In the genomic region with DNA sequence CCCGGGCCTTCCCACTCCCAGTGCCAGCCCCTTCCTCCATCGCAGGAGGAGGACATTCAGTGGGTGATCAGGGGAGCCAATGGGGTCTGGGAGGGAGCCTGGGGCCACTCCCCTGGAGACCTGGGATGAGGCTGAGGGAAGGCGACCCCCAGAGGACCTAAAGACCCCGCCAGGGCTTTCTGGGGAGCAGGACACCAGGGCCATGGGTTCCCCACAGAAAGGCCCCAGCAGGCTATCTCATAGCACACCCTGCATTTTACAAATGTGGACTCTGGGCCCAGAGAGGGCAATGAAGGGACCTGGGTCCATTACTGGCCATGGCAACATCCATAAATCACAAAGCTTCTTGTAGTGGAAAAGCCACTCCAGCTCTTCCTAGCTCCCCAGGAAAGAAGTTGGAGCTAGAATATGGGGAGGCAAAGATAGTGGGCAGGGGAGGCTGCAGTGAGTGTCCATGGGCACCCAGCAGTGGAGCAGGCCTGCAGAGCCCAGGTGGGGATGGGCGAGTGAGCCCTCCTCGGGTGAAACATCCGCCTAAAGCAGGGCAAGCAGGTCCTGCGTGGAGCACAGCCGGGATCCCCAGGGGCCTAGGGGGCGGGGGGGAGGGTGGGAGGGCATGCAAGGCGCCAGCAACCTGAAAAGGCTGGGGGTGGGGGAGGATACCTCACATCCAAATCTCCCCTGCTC, we compare ENCODE assay signal across 20 cellular contexts. TPM values are rescaled to one million over a fixed set of nuclear protein-coding genes. Genes with fewer than 3 reads are reported as not detected.
A peak's percentile ranks its signal among the peaks of the same experiment; 100 is the strongest.
DNase-seq lines count a peak whose midpoint lies in the region; ATAC-seq and TF ChIP-seq lines count a peak whose summit lies in the region.
"Had no signal": no experiment of that assay in that cellular context is flagged by ENCODE, and none has a peak within 500 bp of the region (broad histone marks: within the 10 kb centered on the region; RNA-seq: fewer than 3 reads in every experiment).

No MANE protein-coding gene starts in this region.

- H3K27ac Mint-ChIP-seq in natural killer cell treated with Interleukin-12 subunit alpha and Interleukin-12 subunit beta and Interleukin-15 and Interleukin-18, amount 100 ng/mL, for 72 hours = no peak overlapping the region
- H3K27ac Mint-ChIP-seq in natural killer cell (no peak overlapping the region), chondrocyte (ENCODE audit: unreplicated experiment) (no peak overlapping the region)
- H3K27ac Mint-ChIP-seq: B cell; CD4-positive, alpha-beta T cell had no signal

- no peaks in the 10 kb centered on the region for H3K9me3 Mint-ChIP-seq in natural killer cell treated with Interleukin-12 subunit alpha and Interleukin-12 subunit beta and Interleukin-15 and Interleukin-18, amount 100 ng/mL, for 72 hours
- no peaks in the 10 kb centered on the region for H3K9me3 Mint-ChIP-seq in natural killer cell
- H3K9me3 Mint-ChIP-seq in chondrocyte (ENCODE audit: low read depth) = no peaks in the 10 kb centered on the region
- H3K9me3 Mint-ChIP-seq: CD4-positive, alpha-beta T cell had no signal

- TF ChIP-seq CTCF in natural killer cell (IDR thresholded peaks at IDR 0.05) (no peak), chondrocyte (IDR thresholded peaks at IDR 0.05) (no peak)

- intact Hi-C loops in natural killer cell (cut with micrococcal nuclease) = no loop called here
- intact Hi-C loops in posterior vena cava (cut with DNase I) = no loop called here

- peak; percentile 1 for DNase-seq in natural killer cell treated with Interleukin-12 subunit alpha and Interleukin-12 subunit beta and Interleukin-15 and Interleukin-18, amount 100 ng/mL, for 72 hours (ENCODE audit: low spot score)
- DNase-seq in natural killer cell = no peak
- peak; percentile 69 for DNase-seq in chondrocyte (ENCODE audit: low spot score)
- peak; percentile 48 for DNase-seq in posterior vena cava (ENCODE audit: low spot score)
- no peak for DNase-seq in hepatic stellate cell (ENCODE audit: low spot score)
- no peak for DNase-seq in NCI-H2081 (lab: John Stamatoyannopoulos, UW)
- DNase-seq: CD4-positive, alpha-beta T cell; DMS 273 treated with DMSO at 0.1 percent for 48 hours; DND-41; Karpas-422; MV-4-11; NCI-H1105 treated with DMSO at 0.1 percent for 48 hours; NCI-H1694; NCI-H446; NCI-H526 had no signal

- H3K36me3 Mint-ChIP-seq in natural killer cell treated with Interleukin-12 subunit alpha and Interleukin-12 subunit beta and Interleukin-15 and Interleukin-18, amount 100 ng/mL, for 72 hours = no peaks in the 10 kb centered on the region
- H3K36me3 Mint-ChIP-seq in natural killer cell (no peaks in the 10 kb centered on the region), chondrocyte (ENCODE audit: low read depth) (no peaks in the 10 kb centered on the region)

- no peak for ATAC-seq in natural killer cell treated with Interleukin-12 subunit alpha and Interleukin-12 subunit beta and Interleukin-15 and Interleukin-18, amount 100 ng/mL, for 72 hours
- ATAC-seq in natural killer cell = no peak
- no peak for ATAC-seq in HG02588 (IDR thresholded peaks at IDR 0.05; ENCODE audit: unreplicated experiment)
- ATAC-seq: A549, Right ventricle myocardium inferior had no signal

- no peaks in the 10 kb centered on the region for H3K27me3 Mint-ChIP-seq in natural killer cell treated with Interleukin-12 subunit alpha and Interleukin-12 subunit beta and Interleukin-15 and Interleukin-18, amount 100 ng/mL, for 72 hours
- H3K27me3 Mint-ChIP-seq in natural killer cell (ENCODE audit: low read depth in 2 of 2) (no peaks in the 10 kb centered on the region), chondrocyte (ENCODE audit: low read depth) (peaks cover 1% of the 10 kb centered on the region)

- H3K4me3 Mint-ChIP-seq in natural killer cell treated with Interleukin-12 subunit alpha and Interleukin-12 subunit beta and Interleukin-15 and Interleukin-18, amount 100 ng/mL, for 72 hours = no peak overlapping the region
- H3K4me3 Mint-ChIP-seq in natural killer cell (no peak overlapping the region), chondrocyte (ENCODE audit: unreplicated experiment) (no peak overlapping the region)
- H3K4me3 Mint-ChIP-seq: B cell; CD4-positive, alpha-beta T cell had no signal

- peaks cover 0 to 4% of the 10 kb centered on the region in 2 donors for H3K4me1 Mint-ChIP-seq in natural killer cell treated with Interleukin-12 subunit alpha and Interleukin-12 subunit beta and Interleukin-15 and Interleukin-18, amount 100 ng/mL, for 72 hours (ENCODE audit: low read depth in 2 of 2)
- H3K4me1 Mint-ChIP-seq in natural killer cell (peaks cover 0 to 4% of the 10 kb centered on the region in 2 donors), chondrocyte (ENCODE audit: low read depth) (peaks cover 4% of the 10 kb centered on the region)
- H3K4me1 Mint-ChIP-seq: B cell had no signal

RNA-seq across cellular contexts. Expression of a gene that starts 13.8 kb away (rescaled TPM):
- total RNA-seq in natural killer cell treated with Interleukin-12 subunit alpha and Interleukin-12 subunit beta and Interleukin-15 and Interleukin-18, amount 100 ng/mL, for 72 hours = not detected
- total RNA-seq in natural killer cell = not detected
- 2.7 to 4.9 TPM (median 4.7 TPM) in 3 replicates for total RNA-seq in chondrocyte
- 1 to 10 TPM; 5.0 to 5.1 TPM for total RNA-seq in posterior vena cava
- total RNA-seq: B cell, OCI-LY7 had no signal

Comparison
In these comparisons a context has a peak if more than half of its experiments do, and no peak if none do; other contexts are left out.
1. DNase-seq: peak in natural killer cell treated with Interleukin-12 subunit alpha and Interleukin-12 subunit beta and Interleukin-15 and Interleukin-18, amount 100 ng/mL, for 72 hours (single experiment), chondrocyte (single experiment) and posterior vena cava (single experiment); none in natural killer cell (single experiment), hepatic stellate cell (single experiment) and NCI-H2081 (0 of 2).